In the genomic region with DNA sequence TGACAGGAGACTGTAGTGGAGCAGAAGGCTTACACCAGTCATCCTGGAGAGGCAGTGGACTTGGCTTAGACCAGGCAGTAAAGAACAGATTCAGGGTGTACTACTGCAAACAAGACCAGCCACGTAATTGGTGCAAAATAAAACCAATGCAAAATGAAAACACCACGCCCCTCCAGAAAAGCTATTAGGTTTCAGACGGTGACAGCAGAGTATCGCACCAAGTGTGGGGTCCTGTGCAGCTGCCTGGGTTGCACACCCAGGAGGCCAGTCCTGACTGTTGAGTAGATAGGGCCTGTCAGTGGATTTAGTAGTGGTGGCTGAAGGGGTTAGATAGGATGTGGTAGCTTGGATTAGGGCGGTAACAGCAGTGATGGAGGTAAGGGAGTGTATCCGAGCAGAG, we compare ENCODE assay signal across 1 cellular context.
TF ChIP-seq lines count a peak whose summit lies in the region.

No MANE protein-coding gene starts in this region.

TF ChIP-seq in IMR-90, 13 proteins besides CTCF, POLR2A, EP300 and RAD21:
- TF ChIP-seq, protein P1, sequence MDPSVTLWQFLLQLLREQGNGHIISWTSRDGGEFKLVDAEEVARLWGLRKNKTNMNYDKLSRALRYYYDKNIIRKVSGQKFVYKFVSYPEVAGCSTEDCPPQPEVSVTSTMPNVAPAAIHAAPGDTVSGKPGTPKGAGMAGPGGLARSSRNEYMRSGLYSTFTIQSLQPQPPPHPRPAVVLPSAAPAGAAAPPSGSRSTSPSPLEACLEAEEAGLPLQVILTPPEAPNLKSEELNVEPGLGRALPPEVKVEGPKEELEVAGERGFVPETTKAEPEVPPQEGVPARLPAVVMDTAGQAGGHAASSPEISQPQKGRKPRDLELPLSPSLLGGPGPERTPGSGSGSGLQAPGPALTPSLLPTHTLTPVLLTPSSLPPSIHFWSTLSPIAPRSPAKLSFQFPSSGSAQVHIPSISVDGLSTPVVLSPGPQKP (IDR thresholded peaks at IDR 0.05; ENCODE audit: borderline replicate concordance, low read depth, low read length), result no peak
- TF ChIP-seq MAFK (IDR thresholded peaks at IDR 0.05; ENCODE audit: low read depth, low read length) (no peak), RCOR1 (IDR thresholded peaks at IDR 0.05; ENCODE audit: insufficient replicate concordance, low read length) (no peak), SMC3 (IDR thresholded peaks at IDR 0.05; ENCODE audit: low read depth, low read length) (no peak), FOS (IDR thresholded peaks at IDR 0.05; ENCODE audit: low read depth, low read length) (no peak), RFX5 (IDR thresholded peaks at IDR 0.05; ENCODE audit: low read depth, low read length) (no peak)
- TF ChIP-seq, protein P2, sequence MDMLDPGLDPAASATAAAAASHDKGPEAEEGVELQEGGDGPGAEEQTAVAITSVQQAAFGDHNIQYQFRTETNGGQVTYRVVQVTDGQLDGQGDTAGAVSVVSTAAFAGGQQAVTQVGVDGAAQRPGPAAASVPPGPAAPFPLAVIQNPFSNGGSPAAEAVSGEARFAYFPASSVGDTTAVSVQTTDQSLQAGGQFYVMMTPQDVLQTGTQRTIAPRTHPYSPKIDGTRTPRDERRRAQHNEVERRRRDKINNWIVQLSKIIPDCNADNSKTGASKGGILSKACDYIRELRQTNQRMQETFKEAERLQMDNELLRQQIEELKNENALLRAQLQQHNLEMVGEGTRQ (IDR thresholded peaks at IDR 0.05; ENCODE audit: low read depth, low read length), result no peak
TF ChIP-seq in IMR-90: peak in this region for 0.
